Comparison of ENCODE assay signal across 25 cellular contexts in genomic region chr5:146388418-146388817, GRCh38.
DNase-seq lines count a peak whose midpoint lies in the region; ATAC-seq and TF ChIP-seq lines count a peak whose summit lies in the region.
"Had no signal": no experiment of that assay in that cellular context is flagged by ENCODE, and none has a peak within 500 bp of the region (broad histone marks: within the 10 kb centered on the region; RNA-seq: fewer than 3 reads in every experiment).

No MANE protein-coding gene starts in this region.

- H3K27ac ChIP-seq in RWPE1, result no peak overlapping the region
- H3K27ac ChIP-seq: esophagus muscularis mucosa, HL-60, testis had no signal

- DNase-seq in AG08395 (ENCODE audit: low spot score), result peak; percentile 12
- peak; percentile 20 for DNase-seq in HCEC 1CT
- peak; percentile 47 for DNase-seq in NCI-H226
- DNase-seq in fibroblast of mammary gland (ENCODE audit: low read depth), result peak; percentile 18
- DNase-seq in activated naive CD4-positive, alpha-beta T cell (lab: John Stamatoyannopoulos, UW), result no peak
- DNase-seq in RWPE1 (ENCODE audit: low spot score), result no peak
- DNase-seq in NCI-H187 treated with DMSO at 0.1 percent for 48 hours (lab: John Stamatoyannopoulos, UW), result no peak
- DNase-seq: ACHN; activated naive CD8-positive, alpha-beta T cell treated with anti-CD3 and anti-CD28 coated beads for 36 hours; activated T-cell treated with anti-CD3 and anti-CD28 coated beads, Interleukin-2, amount 50 U/mL, for 48 hours; CD4-positive, alpha-beta memory T cell; central memory CD4-positive, alpha-beta T cell; DMS153; effector CD4-positive, alpha-beta T cell; head of caudate nucleus; left ventricle myocardium superior; T1000; testis had no signal

- POLR2A ChIA-PET in RWPE1 (lab: Yijun Ruan, JAX; ENCODE audit: low non-redundant PET), result no interaction called here

- ATAC-seq in GM19463 (IDR thresholded peaks at IDR 0.05; ENCODE audit: unreplicated experiment), result no peak
- ATAC-seq: activated CD4-positive, CD25-positive, alpha-beta regulatory T cell treated with anti-CD3 and anti-CD28 coated beads, Interleukin-2, amount 50 U/mL, for 24 hours; K562; left ventricle myocardium superior; Panc1; stimulated activated effector memory CD8-positive, alpha-beta T cell treated with anti-CD3 and anti-CD28 coated beads, Interleukin-12 subunit alpha, Interleukin-12 subunit beta, amount 100 ng/mL, for 72 hours had no signal

- TF ChIP-seq CTCF in fibroblast of mammary gland (conservative IDR thresholded peaks at IDR 0.05; ENCODE audit: control insufficient read depth, insufficient read depth, low read depth, low read length) (no peak), RWPE1 (conservative IDR thresholded peaks at IDR 0.05; ENCODE audit: low read depth) (no peak)

- H3K4me3 ChIP-seq in fibroblast of mammary gland (ENCODE audit: control insufficient read depth, low read depth, low read length), result no peak overlapping the region
- H3K4me3 ChIP-seq: esophagus muscularis mucosa, K562, testis had no signal

- CTCF ChIA-PET in RWPE1 (lab: Yijun Ruan, JAX), result interaction anchor here (0.5 to 0.8 kb wide), 2 partner anchors 48 to 143 kb away, joined by 3 read pairs; no protein-coding TSS in a partner anchor

Comparison
In these comparisons a context has a peak if more than half of its experiments do, and no peak if none do; other contexts are left out.
1. DNase-seq: peak in AG08395 (single experiment), HCEC 1CT (single experiment), NCI-H226 (single experiment) and fibroblast of mammary gland (single experiment); none in activated naive CD4-positive, alpha-beta T cell (0 of 4), RWPE1 (single experiment) and NCI-H187 treated with DMSO at 0.1 percent for 48 hours (single experiment).